10 cellular contexts compared by ENCODE assay signal in the genomic region with DNA sequence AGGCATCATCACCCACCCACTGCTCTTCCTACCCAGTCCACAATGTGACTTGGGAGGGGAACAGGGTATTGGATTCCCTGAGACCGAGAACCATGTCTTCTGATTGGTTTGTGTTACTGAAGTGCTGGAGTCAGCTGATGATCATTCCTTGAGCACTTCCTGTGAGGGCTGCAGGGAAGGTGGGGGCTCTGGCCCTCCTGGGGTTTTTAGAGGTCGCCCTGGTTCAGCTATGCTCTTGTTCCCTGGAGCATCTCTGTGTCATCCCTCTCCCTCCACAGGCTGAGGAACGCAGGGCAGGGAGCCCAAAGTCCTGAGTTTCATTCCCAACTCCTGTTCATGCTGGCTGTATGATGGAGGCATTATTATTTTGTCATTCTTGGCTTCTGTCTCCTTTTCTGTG. TPM values are rescaled to one million over a fixed set of nuclear protein-coding genes. Genes with fewer than 3 reads are reported as not detected.
DNase-seq lines count a peak whose midpoint lies in the region; ATAC-seq, FAIRE-seq and TF ChIP-seq lines count a peak whose summit lies in the region.
"Had no signal": no experiment of that assay in that cellular context is flagged by ENCODE, and none has a peak within 500 bp of the region (broad histone marks: within the 10 kb centered on the region; RNA-seq: fewer than 3 reads in every experiment).

No MANE protein-coding gene starts in this region.

- peak; percentile 11 for ATAC-seq in K562
- ATAC-seq in stimulated activated effector memory CD8-positive, alpha-beta T cell treated with anti-CD3 and anti-CD28 coated beads, Interleukin-12 subunit alpha, Interleukin-12 subunit beta, amount 100 ng/mL, for 72 hours: no peak
- ATAC-seq: natural killer cell treated with Interleukin-12 subunit alpha and Interleukin-12 subunit beta and Interleukin-15 and Interleukin-18, amount 100 ng/mL, for 72 hours had no signal

- peaks cover 31 to 36% of the 10 kb centered on the region in 2 experiments; a peak in 4 of 5 replicates for H3K4me1 ChIP-seq in K562 (replicated peaks in 1 of 2; ENCODE audit: control insufficient read depth in 2 of 2, insufficient read depth in 2 of 2, low read length in 2 of 2)
- peaks cover 13 to 17% of the 10 kb centered on the region in 2 donors for H3K4me1 ChIP-seq in kidney (ENCODE audit: control insufficient read depth in 1 of 2, insufficient read depth in 1 of 2, low read depth in 1 of 2, low read length in 2 of 2)
- peaks cover 28% of the 10 kb centered on the region for H3K4me1 ChIP-seq in PC-9 (replicated peaks; ENCODE audit: insufficient read depth)

- no peak overlapping the region for H3K4me3 ChIP-seq in K562
- H3K4me3 ChIP-seq in kidney (ENCODE audit: low read length in 2 of 2): no peak overlapping the region
- no peak overlapping the region for H3K4me3 ChIP-seq in PC-9

- in situ Hi-C loops in K562 (cut with MboI): no loop called here

- H3K36me3 Mint-ChIP-seq in stimulated activated effector memory CD8-positive, alpha-beta T cell treated with anti-CD3 and anti-CD28 coated beads, Interleukin-12 subunit alpha, Interleukin-12 subunit beta, amount 100 ng/mL, for 72 hours: peaks cover 9% of the 10 kb centered on the region
- H3K36me3 Mint-ChIP-seq: natural killer cell treated with Interleukin-12 subunit alpha and Interleukin-12 subunit beta and Interleukin-15 and Interleukin-18, amount 100 ng/mL, for 72 hours had no signal

- H3K79me2 ChIP-seq in K562 (ENCODE audit: control insufficient read depth, insufficient read depth, low read length): peaks cover 88% of the 10 kb centered on the region
- H3K79me2 ChIP-seq in PC-9 (ENCODE audit: low read depth): peaks cover 87% of the 10 kb centered on the region

- H3K4me2 ChIP-seq in K562 (ENCODE audit: insufficient read depth, low read length) (no peak overlapping the region; the same call in 1 of the 2 replicates), PC-9 (no peak overlapping the region)

- H3K36me3 ChIP-seq in K562 (ENCODE audit: control insufficient read depth, insufficient read depth, low read length): peaks cover 35% of the 10 kb centered on the region; the same call in 2 of the 3 replicates
- no peaks in the 10 kb centered on the region for H3K36me3 ChIP-seq in kidney (ENCODE audit: control insufficient read depth in 1 of 2, insufficient read depth in 2 of 2, low read length in 2 of 2)
- H3K36me3 ChIP-seq in PC-9 (ENCODE audit: low read depth): peaks cover 16% of the 10 kb centered on the region

- no peak for TF ChIP-seq RAD21 in K562 (CRISPR knock-in tag; conservative IDR thresholded peaks at IDR 0.05 in 1 of 2, IDR thresholded peaks at IDR 0.05 in 1 of 2)

- BruUV-seq in K562 (replicated peaks; lab: Mats Ljungman, UMichigan) (no TSS peak), PC-9 (replicated peaks; lab: Mats Ljungman, UMichigan) (no TSS peak)

- intact Hi-C loops in K562 (cut with micrococcal nuclease): loop anchor here (10.0 kb wide), 1 partner anchor 383 kb away; no protein-coding TSS in a partner anchor
- intact Hi-C loops in kidney (cut with DNase I): no loop called here
- intact Hi-C loops in PC-9 (cut with micrococcal nuclease; ENCODE audit: unreplicated experiment): no loop called here

- no peaks in the 10 kb centered on the region for H3K27me3 ChIP-seq in K562 (ENCODE audit: control insufficient read depth in 2 of 2, insufficient read depth in 2 of 2, low read length in 2 of 2)
- no peaks in the 10 kb centered on the region for H3K27me3 ChIP-seq in PC-9 (ENCODE audit: insufficient read depth, low read depth)

- peaks cover 58% of the 10 kb centered on the region for H3K4me1 Mint-ChIP-seq in stimulated activated effector memory CD8-positive, alpha-beta T cell treated with anti-CD3 and anti-CD28 coated beads, Interleukin-12 subunit alpha, Interleukin-12 subunit beta, amount 100 ng/mL, for 72 hours

- H3K27ac ChIP-seq in K562 (ENCODE audit: extremely low read depth, low read depth, low read length): peak overlapping the region; percentile 59
- peak overlapping the region; percentile 35 to 39 for H3K27ac ChIP-seq in kidney (ENCODE audit: low read depth in 2 of 2, low read length in 2 of 2)
- no peak overlapping the region for H3K27ac ChIP-seq in PC-9

- no peak for TF ChIP-seq EP300 in K562 (IDR thresholded peaks at IDR 0.05; ENCODE audit: low read length)

- peak; percentile 54 for DNase-seq in HTR-8/SVneo (ENCODE audit: insufficient read length, low spot score)
- DNase-seq in K562 (ENCODE audit: extremely low read depth in 1 of 4, low spot score in 3 of 4): peak in 2 of 4 experiments; percentile 31 to 39
- DNase-seq in kidney: no peak
- no peak for DNase-seq in stimulated activated effector memory CD8-positive, alpha-beta T cell treated with anti-CD3 and anti-CD28 coated beads, Interleukin-12 subunit alpha, Interleukin-12 subunit beta, amount 100 ng/mL, for 72 hours (ENCODE audit: low spot score in 2 of 2)
- DNase-seq in NCI-H1436 (lab: John Stamatoyannopoulos, UW): no peak
- no peak for DNase-seq in NCI-H1694 (lab: John Stamatoyannopoulos, UW)
- no peak for DNase-seq in PC-9
- no peak for DNase-seq in retina
- DNase-seq: NCI-H774 had no signal

- no peaks in the 10 kb centered on the region for H3K9me3 Mint-ChIP-seq in stimulated activated effector memory CD8-positive, alpha-beta T cell treated with anti-CD3 and anti-CD28 coated beads, Interleukin-12 subunit alpha, Interleukin-12 subunit beta, amount 100 ng/mL, for 72 hours
- H3K9me3 Mint-ChIP-seq: natural killer cell treated with Interleukin-12 subunit alpha and Interleukin-12 subunit beta and Interleukin-15 and Interleukin-18, amount 100 ng/mL, for 72 hours had no signal

- no peaks in the 10 kb centered on the region for H4K20me1 ChIP-seq in K562 (replicated peaks; ENCODE audit: control insufficient read depth, insufficient read depth, low read length)
- peaks cover 38% of the 10 kb centered on the region for H4K20me1 ChIP-seq in PC-9 (ENCODE audit: insufficient read depth)

- H2AFZ ChIP-seq in K562 (ENCODE audit: low read depth, low read length) (no peak overlapping the region), PC-9 (no peak overlapping the region)

- H3K9ac ChIP-seq in K562 (ENCODE audit: insufficient read depth in 1 of 2, low read depth in 2 of 2, low read length in 2 of 2) (no peak overlapping the region; a peak in 1 of 4 replicates), kidney (ENCODE audit: low read length in 2 of 2) (no peak overlapping the region)

- WGBS in K562 (ENCODE audit: insufficient coverage, low coverage, missing lambda C conversion rate): 41% methylated on average over 3 of the region's 3 CpGs

- no peaks in the 10 kb centered on the region for H3K9me2 ChIP-seq in PC-9 (ENCODE audit: insufficient read depth)

- H3K27ac Mint-ChIP-seq in stimulated activated effector memory CD8-positive, alpha-beta T cell treated with anti-CD3 and anti-CD28 coated beads, Interleukin-12 subunit alpha, Interleukin-12 subunit beta, amount 100 ng/mL, for 72 hours: peak overlapping the region; percentile 92

- TF ChIP-seq CTCF in K562 (IDR thresholded peaks at IDR 0.05 in 2 of 3, conservative IDR thresholded peaks at IDR 0.05 in 1 of 3; ENCODE audit: insufficient read depth in 2 of 3, low read depth in 1 of 3, low read length in 3 of 3) (no peak), kidney (IDR thresholded peaks at IDR 0.05; ENCODE audit: borderline replicate concordance, extremely low read depth, insufficient read depth) (no peak), PC-9 (conservative IDR thresholded peaks at IDR 0.05) (no peak)

- POLR2A ChIA-PET in K562 (lab: Yijun Ruan, JAX) (interaction anchor here (0.6 to 2.2 kb wide), 5 partner anchors 9 to 1184 kb away, joined by 3 to 6 read pairs (median 3); partner anchors contain the start of gene RANGAP1), PC-9 (lab: Charles Lee; ENCODE audit: unreplicated experiment) (interaction anchor here (0.7 kb wide), 1 partner anchor 73 kb away, joined by 4 read pairs; no protein-coding TSS in a partner anchor)

- CTCF ChIA-PET in K562 (lab: Yijun Ruan, JAX; ENCODE audit: low intra/inter-chr PET ratio) (no interaction called here), PC-9 (lab: Charles Lee) (no interaction called here)

- no peak for TF ChIP-seq POLR2A in K562 (conservative IDR thresholded peaks at IDR 0.05)

- H3K9me3 ChIP-seq in K562 (replicated peaks; ENCODE audit: control insufficient read depth, insufficient read depth, low read depth, low read length) (no peaks in the 10 kb centered on the region), kidney (ENCODE audit: control insufficient read depth in 1 of 2, low read length in 2 of 2) (no peaks in the 10 kb centered on the region), PC-9 (ENCODE audit: insufficient read depth, low read depth) (no peaks in the 10 kb centered on the region)

- FAIRE-seq in HTR-8/SVneo (lab: Jason Lieb, UNC) (no peak), K562 (lab: Jason Lieb, UNC) (peak; percentile 46), kidney (lab: Jason Lieb, UNC) (no peak)

- H3K4me3 Mint-ChIP-seq in stimulated activated effector memory CD8-positive, alpha-beta T cell treated with anti-CD3 and anti-CD28 coated beads, Interleukin-12 subunit alpha, Interleukin-12 subunit beta, amount 100 ng/mL, for 72 hours: no peak overlapping the region
- H3K4me3 Mint-ChIP-seq: natural killer cell treated with Interleukin-12 subunit alpha and Interleukin-12 subunit beta and Interleukin-15 and Interleukin-18, amount 100 ng/mL, for 72 hours had no signal

- H3K9me1 ChIP-seq in K562 (ENCODE audit: control insufficient read depth, insufficient read depth, low read length): no peaks in the 10 kb centered on the region

- H3F3A ChIP-seq in PC-9 (ENCODE audit: insufficient read depth, low read depth): peaks cover 12% of the 10 kb centered on the region; the same call in 1 of the 2 replicates

RNA-seq across cellular contexts. Expression of gene ZC3H7B, which starts 6.7 kb away (rescaled TPM):
- 34.7 and 75.0 TPM in 2 replicates for total RNA-seq in K562 (2011; cell fraction: chromatin; rRNA removed; ENCODE audit: low replicate concordance)
- total RNA-seq in K562 (2011; cell fraction: nucleolus; rRNA removed): 38.4 and 39.9 TPM in 2 replicates
- total RNA-seq in K562 (2011; cell fraction: nucleoplasm; rRNA removed): 35.9 and 42.2 TPM in 2 replicates
- total RNA-seq in K562 (2014; rRNA removed) (35.2 and 41.1 TPM in 2 replicates), K562 (2014; rRNA removed; fragmentation: Illumina TruSeq; extraction: Trizol) (13.5 and 16.5 TPM in 2 replicates), K562 (2015; rRNA removed; fragmentation: Illumina TruSeq; extraction: Trizol) (25.8 and 26.8 TPM in 2 replicates), K562 (2021) (45.8 and 49.8 TPM in 2 replicates), kidney (68.6 TPM), PC-9 (2021) (54.5 and 62.7 TPM in 2 replicates)
- polyA plus RNA-seq in K562 (2011; rRNA removed) (19.0 and 25.6 TPM in 2 replicates), K562 (2014; fragmentation: Illumina TruSeq; extraction: Trizol) (30.6 and 40.0 TPM in 2 replicates), K562 (2014; fragmentation: Nextera tagmentation; extraction: Ambion mirVana) (under 1 TPM; 0.07 to 0.30 TPM), K562 (2014; rRNA removed) (38.6 and 39.0 TPM in 2 replicates), kidney (ENCODE audit: insufficient read depth, low read depth, low replicate concordance) (28.3 TPM)
- polyA plus RNA-seq in K562 (2011; cell fraction: cytosol; rRNA removed): 18.6 and 31.1 TPM in 2 replicates
- polyA plus RNA-seq in K562 (2011; cell fraction: nucleus; rRNA removed): 50.3 and 65.2 TPM in 2 replicates
- polyA plus RNA-seq in K562 (2012): 35.9 and 39.0 TPM in 2 replicates
- 13.3 and 17.7 TPM in 2 replicates for polyA minus RNA-seq in K562 (2011; rRNA and poly(A)+ RNA removed)
- polyA minus RNA-seq in K562 (2011; cell fraction: cytosol; rRNA and poly(A)+ RNA removed): 17.8 and 25.7 TPM in 2 replicates
- 11.4 and 14.6 TPM in 2 replicates for polyA minus RNA-seq in K562 (2011; cell fraction: nucleus; rRNA and poly(A)+ RNA removed)

RNA-seq across cellular contexts. Expression of gene RANGAP1, which starts 22.1 kb away (rescaled TPM):
- 69.2 and 159 TPM in 2 replicates for total RNA-seq in K562 (2011; cell fraction: chromatin; rRNA removed; ENCODE audit: low replicate concordance)
- total RNA-seq in K562 (2011; cell fraction: nucleolus; rRNA removed): 116 and 118 TPM in 2 replicates
- total RNA-seq in K562 (2011; cell fraction: nucleoplasm; rRNA removed): 91.3 and 92.8 TPM in 2 replicates
- total RNA-seq in K562 (2014; rRNA removed): 52.1 and 68.7 TPM in 2 replicates
- total RNA-seq in K562 (2014; rRNA removed; fragmentation: Illumina TruSeq; extraction: Trizol): 21.9 and 27.5 TPM in 2 replicates
- 44.3 and 44.5 TPM in 2 replicates for total RNA-seq in K562 (2015; rRNA removed; fragmentation: Illumina TruSeq; extraction: Trizol)
- total RNA-seq in K562 (2021): 90.2 and 104 TPM in 2 replicates
- polyA plus RNA-seq in K562 (2011; rRNA removed): 65.4 and 70.4 TPM in 2 replicates
- 86.4 and 144 TPM in 2 replicates for polyA plus RNA-seq in K562 (2011; cell fraction: cytosol; rRNA removed)
- polyA plus RNA-seq in K562 (2011; cell fraction: nucleus; rRNA removed): 114 and 152 TPM in 2 replicates
- polyA plus RNA-seq in K562 (2012): 65.5 and 74.0 TPM in 2 replicates
- 50.6 and 68.4 TPM in 2 replicates for polyA plus RNA-seq in K562 (2014; fragmentation: Illumina TruSeq; extraction: Trizol)
- 1 to 10 TPM; 2.1 to 3.8 TPM for polyA plus RNA-seq in K562 (2014; fragmentation: Nextera tagmentation; extraction: Ambion mirVana)
- 74.9 and 77.1 TPM in 2 replicates for polyA plus RNA-seq in K562 (2014; rRNA removed)
- 46.9 and 80.2 TPM in 2 replicates for polyA minus RNA-seq in K562 (2011; rRNA and poly(A)+ RNA removed)
- 59.6 and 63.5 TPM in 2 replicates for polyA minus RNA-seq in K562 (2011; cell fraction: cytosol; rRNA and poly(A)+ RNA removed)
- 26.4 and 34.2 TPM in 2 replicates for polyA minus RNA-seq in K562 (2011; cell fraction: nucleus; rRNA and poly(A)+ RNA removed)
- total RNA-seq in kidney: 38.8 TPM
- polyA plus RNA-seq in kidney (ENCODE audit: insufficient read depth, low read depth, low replicate concordance): 40.8 TPM
- 142 and 160 TPM in 2 replicates for total RNA-seq in PC-9 (2021)
